ENCODE assay signal across 2 cellular contexts in the genomic region with DNA sequence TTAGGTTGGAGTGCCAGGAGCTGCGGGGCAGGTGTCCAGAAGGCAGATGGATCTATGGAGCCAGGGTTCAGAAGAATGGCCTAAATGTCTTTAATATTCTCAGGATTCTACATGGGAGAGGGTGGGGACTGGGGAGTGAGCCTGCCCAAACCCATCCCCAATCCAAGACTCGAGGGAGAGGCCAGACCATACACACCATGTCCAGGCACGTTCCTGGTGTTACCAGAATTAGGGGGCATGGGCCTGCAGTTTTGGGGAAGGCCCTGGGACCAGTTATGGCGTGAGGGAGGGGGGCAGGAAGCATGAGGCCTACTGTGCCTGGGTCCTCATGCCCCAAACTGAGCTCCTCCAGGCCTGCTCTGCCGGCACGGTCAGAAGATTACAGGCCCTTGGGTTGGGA.
TF ChIP-seq lines count a peak whose summit lies in the region.

No MANE protein-coding gene starts in this region.

TF ChIP-seq in IMR-90, 13 proteins besides CTCF, POLR2A, EP300 and RAD21:
- TF ChIP-seq RFX5 (IDR thresholded peaks at IDR 0.05; ENCODE audit: low read depth, low read length) (no peak), MAFK (IDR thresholded peaks at IDR 0.05; ENCODE audit: low read depth, low read length) (no peak), MAZ (IDR thresholded peaks at IDR 0.05; ENCODE audit: borderline replicate concordance, low read depth, low read length) (no peak), FOS (IDR thresholded peaks at IDR 0.05; ENCODE audit: low read depth, low read length) (no peak), NFE2L2 (IDR thresholded peaks at IDR 0.05; ENCODE audit: low read depth, low read length) (no peak), BHLHE40 (IDR thresholded peaks at IDR 0.05; ENCODE audit: low read depth, low read length) (no peak)
- TF ChIP-seq, protein P1, sequence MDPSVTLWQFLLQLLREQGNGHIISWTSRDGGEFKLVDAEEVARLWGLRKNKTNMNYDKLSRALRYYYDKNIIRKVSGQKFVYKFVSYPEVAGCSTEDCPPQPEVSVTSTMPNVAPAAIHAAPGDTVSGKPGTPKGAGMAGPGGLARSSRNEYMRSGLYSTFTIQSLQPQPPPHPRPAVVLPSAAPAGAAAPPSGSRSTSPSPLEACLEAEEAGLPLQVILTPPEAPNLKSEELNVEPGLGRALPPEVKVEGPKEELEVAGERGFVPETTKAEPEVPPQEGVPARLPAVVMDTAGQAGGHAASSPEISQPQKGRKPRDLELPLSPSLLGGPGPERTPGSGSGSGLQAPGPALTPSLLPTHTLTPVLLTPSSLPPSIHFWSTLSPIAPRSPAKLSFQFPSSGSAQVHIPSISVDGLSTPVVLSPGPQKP (IDR thresholded peaks at IDR 0.05; ENCODE audit: borderline replicate concordance, low read depth, low read length), result no peak
- TF ChIP-seq, protein P2, sequence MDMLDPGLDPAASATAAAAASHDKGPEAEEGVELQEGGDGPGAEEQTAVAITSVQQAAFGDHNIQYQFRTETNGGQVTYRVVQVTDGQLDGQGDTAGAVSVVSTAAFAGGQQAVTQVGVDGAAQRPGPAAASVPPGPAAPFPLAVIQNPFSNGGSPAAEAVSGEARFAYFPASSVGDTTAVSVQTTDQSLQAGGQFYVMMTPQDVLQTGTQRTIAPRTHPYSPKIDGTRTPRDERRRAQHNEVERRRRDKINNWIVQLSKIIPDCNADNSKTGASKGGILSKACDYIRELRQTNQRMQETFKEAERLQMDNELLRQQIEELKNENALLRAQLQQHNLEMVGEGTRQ (IDR thresholded peaks at IDR 0.05; ENCODE audit: low read depth, low read length), result no peak

TF ChIP-seq in H1, 55 proteins besides CTCF, POLR2A, EP300 and RAD21:
- TF ChIP-seq, protein P3, sequence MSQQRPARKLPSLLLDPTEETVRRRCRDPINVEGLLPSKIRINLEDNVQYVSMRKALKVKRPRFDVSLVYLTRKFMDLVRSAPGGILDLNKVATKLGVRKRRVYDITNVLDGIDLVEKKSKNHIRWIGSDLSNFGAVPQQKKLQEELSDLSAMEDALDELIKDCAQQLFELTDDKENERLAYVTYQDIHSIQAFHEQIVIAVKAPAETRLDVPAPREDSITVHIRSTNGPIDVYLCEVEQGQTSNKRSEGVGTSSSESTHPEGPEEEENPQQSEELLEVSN (IDR thresholded peaks at IDR 0.05), result no peak
- no peak for TF ChIP-seq BRCA1 (IDR thresholded peaks at IDR 0.05; ENCODE audit: low read depth, low read length)
- no peak for TF ChIP-seq POLR2AphosphoS5 (IDR thresholded peaks at IDR 0.05; ENCODE audit: low read depth, low read length)
- no peak for TF ChIP-seq ZNF274 (IDR thresholded peaks at IDR 0.05; ENCODE audit: borderline replicate concordance, extremely low read depth, low read length)
- no peak for TF ChIP-seq JUND (IDR thresholded peaks at IDR 0.05; ENCODE audit: low read length)
- TF ChIP-seq, protein P2 (IDR thresholded peaks at IDR 0.05; ENCODE audit: low read length), result no peak
- no peak for TF ChIP-seq POU5F1 (IDR thresholded peaks at IDR 0.05; ENCODE audit: low read depth, low read length)
